8 cellular contexts compared by ENCODE assay signal in the genomic region with DNA sequence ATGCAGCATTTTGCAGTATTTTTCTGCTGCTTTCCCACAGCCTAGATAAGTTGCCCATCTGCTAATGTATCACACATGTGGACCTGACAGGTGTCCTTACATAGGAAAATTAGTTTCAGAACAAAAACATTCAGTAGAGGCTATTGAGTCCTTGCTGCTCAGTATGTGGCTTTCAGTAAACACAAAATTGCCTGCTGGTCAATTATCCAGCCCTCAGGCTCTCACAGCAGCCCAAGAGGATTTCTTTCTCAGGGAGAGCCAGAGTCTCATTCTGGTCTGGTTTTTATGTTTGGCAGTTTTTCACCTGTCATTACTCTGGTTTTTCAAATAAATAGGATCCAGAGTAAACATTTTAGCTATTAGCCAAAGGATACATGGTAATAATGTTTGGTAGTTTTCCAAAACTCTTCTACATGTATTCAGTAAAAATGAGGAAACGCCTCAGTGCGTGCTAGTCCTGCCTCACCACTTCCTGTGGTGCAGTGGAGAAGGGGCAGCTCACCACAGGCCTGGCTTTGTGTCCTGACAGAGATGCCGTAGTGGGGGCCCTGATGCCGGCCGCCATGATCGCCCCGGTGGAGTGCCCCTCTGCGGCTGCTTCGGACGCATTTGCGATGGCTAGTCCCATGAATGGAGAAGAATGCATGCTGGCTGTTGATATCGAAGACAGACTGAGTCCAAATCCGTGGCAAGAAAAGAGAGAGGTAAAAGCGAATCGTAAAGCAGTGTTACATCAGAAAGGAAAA.
DNase-seq lines count a peak whose midpoint lies in the region; ATAC-seq, FAIRE-seq and TF ChIP-seq lines count a peak whose summit lies in the region.
"Not testable (repeated sequence)": the region's sequence is repeated elsewhere in the genome, so short reads cannot be mapped to it uniquely, and the experiment has no call there.

No MANE protein-coding gene starts in this region.

- not testable (repeated sequence) for FAIRE-seq in A549 (lab: Jason Lieb, UNC)

- TF ChIP-seq POLR2A in A549 (IDR thresholded peaks at IDR 0.05; ENCODE audit: low read length) = not testable (repeated sequence)

- H3K27ac ChIP-seq in A549 = not testable (repeated sequence)
- peak overlapping the region in 1 of 21 experiments; percentile 34 for H3K27ac ChIP-seq in skin epidermis

- not testable (repeated sequence) for H3K27me3 Mint-ChIP-seq in glutamatergic neuron (ENCODE audit: unreplicated experiment)

- TF ChIP-seq RAD21 in A549 (conservative IDR thresholded peaks at IDR 0.05 in 1 of 2, IDR thresholded peaks at IDR 0.05 in 1 of 2) = not testable (repeated sequence)

- not testable (repeated sequence) for H3K9me3 Mint-ChIP-seq in glutamatergic neuron (ENCODE audit: unreplicated experiment)

- CTCF ChIA-PET in A549 (lab: Yijun Ruan, JAX) = not testable (repeated sequence)

- H3K4me3 Mint-ChIP-seq in glutamatergic neuron (ENCODE audit: unreplicated experiment) = peak overlapping the region; percentile 0

- POLR2A ChIA-PET in A549 (lab: Yijun Ruan, JAX) = not testable (repeated sequence)

- DNase-seq in A549 (ENCODE audit: low read depth in 1 of 2, low spot score in 1 of 2); glutamatergic neuron: not testable (repeated sequence)
- DNase-seq in NCI-H2171 treated with DMSO at 0.1 percent for 48 hours (lab: John Stamatoyannopoulos, UW) = peak; percentile 34
- DNase-seq in T1000 (lab: John Stamatoyannopoulos, UW) = peak; percentile 52
- peak; percentile 42 for DNase-seq in activated gamma-delta T cell treated with anti-CD3 and anti-CD28 coated beads, Interleukin-2, amount 50 U/mL, for 16 hours (ENCODE audit: low read depth)

- H3K4me1 Mint-ChIP-seq in glutamatergic neuron (ENCODE audit: low read depth, unreplicated experiment) = peaks cover 10% of the 10 kb centered on the region

- not testable (repeated sequence) for H3K9me3 ChIP-seq in A549

- WGBS in A549 (ENCODE audit: missing lambda C conversion rate) = 91% methylated on average over 15 of the region's 15 CpGs

- H3K4me3 ChIP-seq in A549 = not testable (repeated sequence)
- peak overlapping the region in 4 of 7 experiments; percentile 1 to 32 (median 11) for H3K4me3 ChIP-seq in skin epidermis

- not testable (repeated sequence) for H3K36me3 Mint-ChIP-seq in glutamatergic neuron (ENCODE audit: unreplicated experiment)

- not testable (repeated sequence) for H3K4me2 ChIP-seq in A549

- not testable (repeated sequence) for TF ChIP-seq EP300 in A549 (IDR thresholded peaks at IDR 0.05)

- not testable (repeated sequence) for ATAC-seq in A549
- ATAC-seq in GM18909 (IDR thresholded peaks at IDR 0.05; ENCODE audit: poor library complexity, unreplicated experiment) (peak; percentile 90), HG03558 (IDR thresholded peaks at IDR 0.05; ENCODE audit: extremely low read depth, unreplicated experiment) (peak; percentile 59)

- not testable (repeated sequence) for H3K4me1 ChIP-seq in A549

- not testable (repeated sequence) for TF ChIP-seq CTCF in A549 (IDR thresholded peaks at IDR 0.05); glutamatergic neuron (IDR thresholded peaks at IDR 0.05; ENCODE audit: partially characterized antibody, unreplicated experiment)

- H3K27ac Mint-ChIP-seq in glutamatergic neuron (ENCODE audit: unreplicated experiment) = peak overlapping the region; percentile 45

TF ChIP-seq in A549, 52 proteins besides CTCF, POLR2A, EP300 and RAD21:
- TF ChIP-seq MAFK (IDR thresholded peaks at IDR 0.05; ENCODE audit: partially characterized antibody) = peak; percentile 52
